ENCODE assay signal across 7 cellular contexts in the genomic region with DNA sequence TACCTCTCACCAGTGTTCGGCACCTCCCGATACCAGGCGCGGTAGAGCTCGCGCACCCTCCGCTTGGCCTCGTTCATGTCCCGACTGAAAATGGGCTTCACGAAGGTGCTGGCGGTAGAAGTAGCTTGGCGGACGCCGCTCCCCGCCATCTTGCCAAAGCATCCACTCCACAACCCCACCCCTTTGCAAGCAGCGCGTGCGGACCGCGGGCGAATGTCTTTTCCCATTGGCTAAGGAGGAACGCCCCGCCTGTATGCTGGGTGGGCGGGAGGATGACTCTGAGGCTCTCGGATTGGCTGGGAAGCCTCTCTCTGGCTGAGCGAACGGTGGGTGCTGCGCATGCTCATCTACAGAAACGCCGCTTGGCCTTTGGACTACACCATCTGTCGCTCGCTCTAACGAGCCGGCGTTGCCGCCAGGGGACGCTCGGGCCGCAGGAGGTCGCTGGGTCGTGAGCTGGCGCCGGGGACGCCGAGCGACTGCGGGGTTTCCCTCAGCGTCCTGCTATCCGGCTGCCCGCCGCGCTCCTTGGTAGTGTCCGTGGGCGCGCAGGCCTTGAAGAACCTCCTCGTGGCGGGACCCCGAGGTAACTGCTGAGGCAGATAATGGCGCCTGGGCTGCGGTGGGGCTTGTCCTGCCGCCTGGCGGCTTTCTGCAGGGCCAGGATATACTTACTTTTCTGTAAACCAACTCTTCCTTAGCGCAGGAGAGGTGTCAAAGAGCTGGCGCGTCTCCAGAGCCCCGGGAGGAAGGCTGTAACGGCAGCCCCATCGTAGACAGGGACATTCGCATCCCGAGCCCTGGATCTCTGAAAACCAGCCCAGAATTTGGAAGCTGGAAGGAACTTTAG.
DNase-seq lines count a peak whose midpoint lies in the region; ATAC-seq and TF ChIP-seq lines count a peak whose summit lies in the region.

A gene (minus strand): TSS at position 177 of the 850 bp plus-strand sequence. CDS start 28 bp downstream, at position 149.

- ATAC-seq in GM18505 (IDR thresholded peaks at IDR 0.05; ENCODE audit: unreplicated experiment) = peak; percentile 91
- ATAC-seq in HG02981 (IDR thresholded peaks at IDR 0.05; ENCODE audit: unreplicated experiment) = peak; percentile 86

- in situ Hi-C loops in astrocyte of the spinal cord (cut with HindIII; ENCODE audit: low sequenced_read_pairs) = no loop called here

- H3K4me3 ChIP-seq in astrocyte of the spinal cord (ENCODE audit: low read depth, low read length) (peak within 1 kb of the TSS; percentile 66), retinal pigment epithelial cell (ENCODE audit: low read length) (peak within 1 kb of the TSS; percentile 93)

- peak; percentile 96 for DNase-seq in NCI-H2029 treated with DMSO at 0.1 percent for 48 hours (lab: John Stamatoyannopoulos, UW)
- DNase-seq in T1000 (lab: John Stamatoyannopoulos, UW) = peak; percentile 97
- DNase-seq in astrocyte of the spinal cord (ENCODE audit: low read depth, low spot score) = peak; percentile 99
- peak; percentile 99 for DNase-seq in hippocampal formation (lab: John Stamatoyannopoulos, UW)
- peak; percentile 96 for DNase-seq in retinal pigment epithelial cell (ENCODE audit: low read depth)

- TF ChIP-seq POLR2A in GM18505 (IDR thresholded peaks at IDR 0.05; ENCODE audit: borderline replicate concordance, extremely low read depth, insufficient read depth, insufficient read length) = peak; percentile 91

- peak; percentile 75 for TF ChIP-seq CTCF in astrocyte of the spinal cord (IDR thresholded peaks at IDR 0.05; ENCODE audit: low read depth, low read length)
- TF ChIP-seq CTCF in retinal pigment epithelial cell (conservative IDR thresholded peaks at IDR 0.05; ENCODE audit: low read depth, low read length) = peak; percentile 78

Comparison
In these comparisons a context has a peak if more than half of its experiments do, and no peak if none do; other contexts are left out.
1. Peak in every context shown above with its lines: DNase-seq, ATAC-seq and H3K4me3 ChIP-seq.